Comparison of ENCODE assay signal across 24 cellular contexts in the genomic region with DNA sequence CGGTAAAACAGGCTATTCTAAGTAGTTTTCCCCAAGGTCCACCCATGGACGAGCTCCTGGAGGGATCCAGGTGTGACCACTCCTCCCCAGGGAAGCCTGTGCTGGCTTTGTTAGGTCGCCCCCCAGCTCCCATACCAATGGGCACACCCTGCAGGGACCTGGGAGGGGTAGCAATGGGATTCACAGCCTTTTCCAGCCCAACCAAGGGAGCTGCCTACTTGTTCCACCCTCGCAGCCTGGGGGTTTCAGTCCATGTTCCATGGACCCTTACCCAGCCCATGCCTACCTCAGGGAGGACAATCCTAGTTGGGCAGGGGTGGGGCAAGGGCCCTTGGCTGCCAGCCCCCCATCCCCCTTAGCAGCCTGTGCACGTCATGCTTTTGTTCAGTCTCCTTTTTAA.
DNase-seq lines count a peak whose midpoint lies in the region; ATAC-seq and TF ChIP-seq lines count a peak whose summit lies in the region.
"Had no signal": no experiment of that assay in that cellular context is flagged by ENCODE, and none has a peak within 500 bp of the region (broad histone marks: within the 10 kb centered on the region; RNA-seq: fewer than 3 reads in every experiment).

No MANE protein-coding gene starts in this region.

- no peak for TF ChIP-seq CTCF in natural killer cell (IDR thresholded peaks at IDR 0.05)
- TF ChIP-seq CTCF in upper lobe of right lung (IDR thresholded peaks at IDR 0.05): no peak

- no peaks in the 10 kb centered on the region for H3K36me3 Mint-ChIP-seq in natural killer cell treated with Interleukin-12 subunit alpha and Interleukin-12 subunit beta and Interleukin-15 and Interleukin-18, amount 100 ng/mL, for 72 hours
- no peaks in the 10 kb centered on the region for H3K36me3 Mint-ChIP-seq in natural killer cell

- DNase-seq in activated CD8-positive, alpha-beta memory T cell treated with anti-CD3 and anti-CD28 coated beads, Interleukin-2, amount 50 U/mL, for 4 hours: peak; percentile 3
- no peak for DNase-seq in activated CD8-positive, alpha-beta memory T cell treated with anti-CD3 and anti-CD28 coated beads, Interleukin-2, amount 50 U/mL, for 48 hours
- peak; percentile 8 for DNase-seq in natural killer cell treated with Interleukin-12 subunit alpha and Interleukin-12 subunit beta and Interleukin-15 and Interleukin-18, amount 100 ng/mL, for 72 hours (ENCODE audit: low spot score)
- DNase-seq in natural killer cell (no peak), mesenteric fat pad (ENCODE audit: low spot score) (peak; percentile 81), upper lobe of right lung (peak; percentile 28), NCI-H1417 (lab: John Stamatoyannopoulos, UW) (no peak)
- DNase-seq: Calu3, DMS79 treated with DMSO at 0.1 percent for 48 hours, GF-D8, HCEC 1CT, KBM-7, MV-4-11, NCI-H1105 treated with DMSO at 0.1 percent for 48 hours, NCI-H2029, NCI-H446 treated with DMSO at 0.1 percent for 48 hours, NCI-H526, SHP77 treated with DMSO at 0.1 percent for 48 hours had no signal

- intact Hi-C loops in natural killer cell (cut with micrococcal nuclease) (no loop called here), upper lobe of right lung (cut with DNase I) (no loop called here)

- H3K4me1 ChIP-seq in upper lobe of right lung: no peaks in the 10 kb centered on the region

- H3K27ac ChIP-seq in upper lobe of right lung: no peak overlapping the region
- H3K27ac ChIP-seq: 22Rv1, RWPE1 had no signal

- H3K4me3 Mint-ChIP-seq in natural killer cell treated with Interleukin-12 subunit alpha and Interleukin-12 subunit beta and Interleukin-15 and Interleukin-18, amount 100 ng/mL, for 72 hours: no peak overlapping the region
- H3K4me3 Mint-ChIP-seq in natural killer cell: no peak overlapping the region
- H3K4me3 Mint-ChIP-seq: B cell, GM23338 had no signal

- no peaks in the 10 kb centered on the region for H3K36me3 ChIP-seq in upper lobe of right lung

- peaks cover 33% of the 10 kb centered on the region for H3K27me3 ChIP-seq in upper lobe of right lung

- no peak overlapping the region for H3K4me3 ChIP-seq in upper lobe of right lung
- H3K4me3 ChIP-seq: GM23338 had no signal

- H3K9me3 ChIP-seq in upper lobe of right lung: no peaks in the 10 kb centered on the region

- no peak for ATAC-seq in natural killer cell treated with Interleukin-12 subunit alpha and Interleukin-12 subunit beta and Interleukin-15 and Interleukin-18, amount 100 ng/mL, for 72 hours
- ATAC-seq in natural killer cell: no peak
- ATAC-seq in upper lobe of right lung: no peak
- no peak for ATAC-seq in HG03520 (IDR thresholded peaks at IDR 0.05; ENCODE audit: unreplicated experiment)
- ATAC-seq: GM23338, Panc1 had no signal

- H3K27ac Mint-ChIP-seq in natural killer cell treated with Interleukin-12 subunit alpha and Interleukin-12 subunit beta and Interleukin-15 and Interleukin-18, amount 100 ng/mL, for 72 hours: no peak overlapping the region
- H3K27ac Mint-ChIP-seq in natural killer cell: no peak overlapping the region
- H3K27ac Mint-ChIP-seq: B cell, GM23338 had no signal

- H3K4me1 Mint-ChIP-seq in natural killer cell treated with Interleukin-12 subunit alpha and Interleukin-12 subunit beta and Interleukin-15 and Interleukin-18, amount 100 ng/mL, for 72 hours (ENCODE audit: low read depth in 2 of 2): no peaks in the 10 kb centered on the region
- no peaks in the 10 kb centered on the region for H3K4me1 Mint-ChIP-seq in natural killer cell
- H3K4me1 Mint-ChIP-seq: B cell had no signal

- peaks cover 4 to 13% of the 10 kb centered on the region in 2 donors for H3K27me3 Mint-ChIP-seq in natural killer cell treated with Interleukin-12 subunit alpha and Interleukin-12 subunit beta and Interleukin-15 and Interleukin-18, amount 100 ng/mL, for 72 hours
- H3K27me3 Mint-ChIP-seq in natural killer cell (ENCODE audit: low read depth in 2 of 2): peaks cover 0 to 4% of the 10 kb centered on the region in 2 donors

- no peaks in the 10 kb centered on the region for H3K9me3 Mint-ChIP-seq in natural killer cell treated with Interleukin-12 subunit alpha and Interleukin-12 subunit beta and Interleukin-15 and Interleukin-18, amount 100 ng/mL, for 72 hours
- H3K9me3 Mint-ChIP-seq in natural killer cell: no peaks in the 10 kb centered on the region

Comparison
In these comparisons a context has a peak if more than half of its experiments do, and no peak if none do; other contexts are left out.
1. DNase-seq: peak in activated CD8-positive, alpha-beta memory T cell treated with anti-CD3 and anti-CD28 coated beads, Interleukin-2, amount 50 U/mL, for 4 hours (single experiment), natural killer cell treated with Interleukin-12 subunit alpha and Interleukin-12 subunit beta and Interleukin-15 and Interleukin-18, amount 100 ng/mL, for 72 hours (single experiment), mesenteric fat pad (single experiment) and upper lobe of right lung (single experiment); none in activated CD8-positive, alpha-beta memory T cell treated with anti-CD3 and anti-CD28 coated beads, Interleukin-2, amount 50 U/mL, for 48 hours (single experiment), natural killer cell (single experiment) and NCI-H1417 (0 of 3).